27 cellular contexts compared by ENCODE assay signal in the genomic region with DNA sequence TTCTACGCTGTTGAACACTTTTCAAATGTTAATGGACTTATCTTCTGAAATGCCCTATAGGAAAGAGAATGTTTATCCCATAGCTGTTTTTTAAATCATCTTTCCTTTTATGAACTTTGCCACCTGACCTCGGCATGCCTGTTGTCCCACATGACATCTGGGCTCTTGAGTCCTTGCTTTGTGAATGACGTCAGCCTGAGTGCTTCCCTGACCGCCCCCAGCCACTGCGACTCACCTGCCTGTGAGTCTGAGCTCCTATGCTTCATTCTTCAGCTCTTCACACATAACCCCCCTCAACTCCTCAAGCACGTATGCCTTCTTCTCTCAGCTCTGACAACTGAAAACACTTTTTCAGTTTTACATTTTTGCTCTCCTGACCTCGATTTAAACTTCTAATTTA.
"Had no signal": no experiment of that assay in that cellular context is flagged by ENCODE, and none has a peak within 500 bp of the region (broad histone marks: within the 10 kb centered on the region; RNA-seq: fewer than 3 reads in every experiment).

No MANE protein-coding gene starts in this region.

- H3K36me3 ChIP-seq: ascending aorta, SJSA1 had no signal

- H3K4me3 Mint-ChIP-seq: activated CD8-positive, alpha-beta T cell treated with anti-CD3 and anti-CD28 coated beads, Interleukin-2, amount 10 ng/mL, durations not matched to agents 7 days and 5 days; activated naive CD8-positive, alpha-beta T cell treated with anti-CD3 and anti-CD28 coated beads, Interleukin-2, amount 50 U/mL, for 24 hours; activated T-cell treated with anti-CD3 and anti-CD28 coated beads, Interleukin-2, amount 50 U/mL, for 24 hours; T-helper 1 cell treated with Interleukin-12 subunit alpha and Interleukin-12 subunit beta and Interleukin-4 antibody, amounts not matched to agents 30 μg/mL and 1 μg/mL, for 36 hours; WTC11 had no signal

- H3K27me3 Mint-ChIP-seq: activated T-cell treated with anti-CD3 and anti-CD28 coated beads, Interleukin-2, amount 50 U/mL, for 24 hours had no signal

- H3K4me3 ChIP-seq: ascending aorta, body of pancreas, SJSA1 had no signal

- H3K36me3 Mint-ChIP-seq: activated naive CD4-positive, alpha-beta T cell treated with anti-CD3 and anti-CD28 coated beads, Interleukin-2, amount 50 U/mL, for 72 hours had no signal

- H3K27me3 ChIP-seq: ascending aorta, body of pancreas, SJSA1 had no signal

- ATAC-seq: activated CD8-positive, alpha-beta T cell treated with anti-CD3 and anti-CD28 coated beads, Interleukin-2, amount 10 ng/mL, durations not matched to agents 7 days and 5 days; activated naive CD4-positive, alpha-beta T cell treated with anti-CD3 and anti-CD28 coated beads, Interleukin-2, amount 50 U/mL, for 72 hours; activated naive CD8-positive, alpha-beta T cell treated with anti-CD3 and anti-CD28 coated beads, Interleukin-2, amount 50 U/mL, for 24 hours; body of pancreas; Right ventricle myocardium inferior; SK-N-SH treated with all-trans-retinoic acid at 6 μM for 48 hours; WTC11 had no signal

- H3K4me1 Mint-ChIP-seq: activated naive CD8-positive, alpha-beta T cell treated with anti-CD3 and anti-CD28 coated beads, Interleukin-2, amount 50 U/mL, for 24 hours; WTC11 had no signal

- H3K27ac Mint-ChIP-seq: activated CD8-positive, alpha-beta T cell treated with anti-CD3 and anti-CD28 coated beads, Interleukin-2, amount 10 ng/mL, durations not matched to agents 7 days and 5 days; activated naive CD4-positive, alpha-beta T cell treated with anti-CD3 and anti-CD28 coated beads, Interleukin-2, amount 50 U/mL, for 72 hours; activated naive CD8-positive, alpha-beta T cell treated with anti-CD3 and anti-CD28 coated beads, Interleukin-2, amount 50 U/mL, for 24 hours; activated T-cell treated with anti-CD3 and anti-CD28 coated beads, Interleukin-2, amount 50 U/mL, for 24 hours; T-helper 1 cell treated with Interleukin-12 subunit alpha and Interleukin-12 subunit beta and Interleukin-4 antibody, amounts not matched to agents 30 μg/mL and 1 μg/mL, for 36 hours; WTC11 had no signal

- DNase-seq: activated CD4-positive, alpha-beta T cell treated with anti-CD3 and anti-CD28 coated beads for 48 hours; activated CD4-positive, alpha-beta T cell treated with anti-CD3 and anti-CD28 coated beads, Interleukin-2, amount 50 U/mL, for 4 hours; activated CD4-positive, CD25-positive, alpha-beta regulatory T cell treated with anti-CD3 and anti-CD28 coated beads, Interleukin-2, amount 50 U/mL, for 72 hours; activated CD8-positive, alpha-beta T cell treated with anti-CD3 and anti-CD28 coated beads, Interleukin-2, amount 10 ng/mL, durations not matched to agents 7 days and 5 days; activated effector memory CD4-positive, alpha-beta T cell treated with anti-CD3 and anti-CD28 coated beads, Interleukin-2, amount 50 U/mL, for 16 hours; activated naive CD4-positive, alpha-beta T cell treated with Interleukin-2 at 50 U/mL for 16 hours; activated naive CD8-positive, alpha-beta T cell treated with anti-CD3 and anti-CD28 coated beads, Interleukin-2, amount 50 U/mL, for 24 hours; activated T-cell treated with anti-CD3 and anti-CD28 coated beads, Interleukin-2, amount 50 U/mL, for 24 hours; amniotic stem cell; body of pancreas; central memory CD4-positive, alpha-beta T cell; Karpas-422; NCI-H1048; NCI-H146; NCI-H187 treated with DMSO at 0.1 percent for 48 hours; NCI-H446; NCI-H526; NCI-H82; RPMI8226; SW 1271 had no signal

- H3K4me1 ChIP-seq: body of pancreas, SJSA1 had no signal

- H3K9me3 ChIP-seq: ascending aorta, body of pancreas, SJSA1 had no signal

- H3K9me3 Mint-ChIP-seq: activated naive CD4-positive, alpha-beta T cell treated with anti-CD3 and anti-CD28 coated beads, Interleukin-2, amount 50 U/mL, for 72 hours; activated naive CD8-positive, alpha-beta T cell treated with anti-CD3 and anti-CD28 coated beads, Interleukin-2, amount 50 U/mL, for 24 hours; activated T-cell treated with anti-CD3 and anti-CD28 coated beads, Interleukin-2, amount 50 U/mL, for 24 hours; T-helper 1 cell treated with Interleukin-12 subunit alpha and Interleukin-12 subunit beta and Interleukin-4 antibody, amounts not matched to agents 30 μg/mL and 1 μg/mL, for 36 hours had no signal

- H3K27ac ChIP-seq: ascending aorta, body of pancreas, SJSA1 had no signal
